ENCODE assay signal across 8 cellular contexts in genomic region chr11:119169272-119169719, GRCh38.
A peak's percentile ranks its signal among the peaks of the same experiment; 100 is the strongest.
DNase-seq lines count a peak whose midpoint lies in the region; ATAC-seq, FAIRE-seq and TF ChIP-seq lines count a peak whose summit lies in the region.

No MANE protein-coding gene starts in this region.

- peaks cover 2% of the 10 kb centered on the region for H3K36me3 Mint-ChIP-seq in central memory CD8-positive, alpha-beta T cell (ENCODE audit: insufficient read depth)

- H3K4me3 Mint-ChIP-seq in central memory CD8-positive, alpha-beta T cell = peak overlapping the region; percentile 87

- H3K27ac Mint-ChIP-seq in central memory CD8-positive, alpha-beta T cell (ENCODE audit: low read depth) = peak overlapping the region; percentile 10

- DNase-seq in GF-D8 (lab: John Stamatoyannopoulos, UW) (peak; percentile 39), HFF-Myc (ENCODE audit: extremely low read depth, low read depth) (no peak), RCC 7860 (ENCODE audit: low spot score) (peak; percentile 43), NCI-H748 (lab: John Stamatoyannopoulos, UW; ENCODE audit: unreplicated experiment) (no peak)
- no peak for DNase-seq in central memory CD8-positive, alpha-beta T cell (ENCODE audit: low spot score in 2 of 2)
- DNase-seq in stimulated activated CD4-positive, alpha-beta T cell treated with anti-CD3 and anti-CD28 coated beads, Interleukin-2, amount 100 ng/mL, for 48 hours = peak; percentile 28 to 41

- FAIRE-seq in RCC 7860 (lab: Jason Lieb, UNC) = no peak

- H3K4me3 ChIP-seq in HFF-Myc (replicated peaks; ENCODE audit: low read depth, low read length) = peak overlapping the region; percentile 58

- peak overlapping the region; percentile 80 for H3K27ac ChIP-seq in layer of hippocampus (ENCODE audit: low read depth, low read length)

- H3K27me3 Mint-ChIP-seq in central memory CD8-positive, alpha-beta T cell = no peaks in the 10 kb centered on the region

- ATAC-seq in central memory CD8-positive, alpha-beta T cell (replicated peaks; ENCODE audit: extremely low read depth, poor library complexity, severe bottlenecking) = peak; percentile 21
- no peak for ATAC-seq in HG02840 (IDR thresholded peaks at IDR 0.05; ENCODE audit: low FRiP score, unreplicated experiment)

- no peaks in the 10 kb centered on the region for H3K27me3 ChIP-seq in layer of hippocampus (ENCODE audit: control insufficient read depth, insufficient read depth, low read length)

- peaks cover 11% of the 10 kb centered on the region for H3K4me1 Mint-ChIP-seq in central memory CD8-positive, alpha-beta T cell

- H3K9me3 Mint-ChIP-seq in central memory CD8-positive, alpha-beta T cell = no peaks in the 10 kb centered on the region

- TF ChIP-seq CTCF in HFF-Myc (IDR thresholded peaks at IDR 0.05; ENCODE audit: low read depth, low read length, missing control alignments) = no peak

Comparison
In these comparisons a context has a peak if more than half of its experiments do, and no peak if none do; other contexts are left out.
1. DNase-seq: peak in GF-D8 (single experiment), RCC 7860 (single experiment) and stimulated activated CD4-positive, alpha-beta T cell treated with anti-CD3 and anti-CD28 coated beads, Interleukin-2, amount 100 ng/mL, for 48 hours (2 of 2); none in HFF-Myc (single experiment), central memory CD8-positive, alpha-beta T cell (0 of 2) and NCI-H748 (single experiment).